Comparison of ENCODE assay signal across 20 cellular contexts in genomic region chr13:49633687-49634086, GRCh38. TPM values are rescaled to one million over a fixed set of nuclear protein-coding genes. Genes with fewer than 3 reads are reported as not detected.
"Had no signal": no experiment of that assay in that cellular context is flagged by ENCODE, and none has a peak within 500 bp of the region (broad histone marks: within the 10 kb centered on the region; RNA-seq: fewer than 3 reads in every experiment).

No MANE protein-coding gene starts in this region.

- H3K36me3 Mint-ChIP-seq: mesothelial cell of epicardium, natural killer cell, neural progenitor cell had no signal

- H3K4me3 ChIP-seq: heart right ventricle, neural progenitor cell, prostate gland, thoracic aorta had no signal

- H3K27me3 Mint-ChIP-seq: central memory CD8-positive, alpha-beta T cell; stimulated activated naive B cell treated with anti-CD40 and anti-IgM and Interleukin-4, amounts not matched to agents 10 μg/mL and 1 μg/mL and 100 μg/mL, for 72 hours; stimulated activated naive CD8-positive, alpha-beta T cell treated with anti-CD3 and anti-CD28 coated beads, Interleukin-15, amount 100 ng/mL, for 72 hours had no signal

- H3K27ac Mint-ChIP-seq: endodermal cell; mesothelial cell of epicardium; natural killer cell; neural progenitor cell; stimulated activated naive B cell treated with anti-CD40 and anti-IgM and Interleukin-4, amounts not matched to agents 10 μg/mL and 1 μg/mL and 100 μg/mL, for 72 hours had no signal

- H3K4me3 Mint-ChIP-seq: central memory CD8-positive, alpha-beta T cell; endodermal cell; mesothelial cell of epicardium; natural killer cell; neural progenitor cell; stimulated activated naive B cell treated with anti-CD40 and anti-IgM and Interleukin-4, amounts not matched to agents 10 μg/mL and 1 μg/mL and 100 μg/mL, for 72 hours; stimulated activated naive CD8-positive, alpha-beta T cell treated with anti-CD3 and anti-CD28 coated beads, Interleukin-15, amount 100 ng/mL, for 72 hours had no signal

- H3K27me3 ChIP-seq: heart right ventricle, neural progenitor cell had no signal

- H3K36me3 ChIP-seq: heart right ventricle, neural progenitor cell, prostate gland, thoracic aorta had no signal

- H3K9me3 ChIP-seq: heart right ventricle, prostate gland, thoracic aorta had no signal

- ATAC-seq: natural killer cell; sciatic nerve; stimulated activated naive B cell treated with anti-CD40 and anti-IgM and Interleukin-4, amounts not matched to agents 10 μg/mL and 1 μg/mL and 100 μg/mL, for 72 hours; stimulated activated naive CD8-positive, alpha-beta T cell treated with anti-CD3 and anti-CD28 coated beads, Interleukin-15, amount 100 ng/mL, for 72 hours had no signal

- H3K4me1 ChIP-seq: parathyroid adenoma, prostate gland had no signal

- H3K27ac ChIP-seq: neural progenitor cell, parathyroid adenoma, prostate gland, thoracic aorta had no signal

- H3K9ac ChIP-seq: neural progenitor cell, parathyroid adenoma had no signal

- DNase-seq: effector CD4-positive, alpha-beta T cell; endodermal cell; heart right ventricle; hypothalamus; kidney glomerular epithelial cell; natural killer cell; retina; stimulated activated CD4-positive, alpha-beta T cell treated with anti-CD3 and anti-CD28 coated beads, Interleukin-2, amount 100 ng/mL, for 24 hours; stimulated activated CD4-positive, alpha-beta T cell treated with anti-CD3 and anti-CD28 coated beads, Interleukin-4, amount 100 ng/mL, for 4 hours; stimulated activated naive B cell treated with anti-CD40 and anti-IgM and Interleukin-4, amounts not matched to agents 10 μg/mL and 1 μg/mL and 100 μg/mL, for 72 hours; stimulated activated naive CD8-positive, alpha-beta T cell treated with anti-CD3 and anti-CD28 coated beads, Interleukin-15, amount 100 ng/mL, for 72 hours; trophoblast cell had no signal

- H3K4me1 Mint-ChIP-seq: mesothelial cell of epicardium had no signal

- H3K9me3 Mint-ChIP-seq: central memory CD8-positive, alpha-beta T cell; endodermal cell; mesothelial cell of epicardium; natural killer cell; neural progenitor cell; stimulated activated naive B cell treated with anti-CD40 and anti-IgM and Interleukin-4, amounts not matched to agents 10 μg/mL and 1 μg/mL and 100 μg/mL, for 72 hours; stimulated activated naive CD8-positive, alpha-beta T cell treated with anti-CD3 and anti-CD28 coated beads, Interleukin-15, amount 100 ng/mL, for 72 hours had no signal

RNA-seq across cellular contexts. Expression of gene ARL11, which starts 5.4 kb away (rescaled TPM):
- total RNA-seq: myocyte had no signal
